Comparison of ENCODE assay signal across 8 cellular contexts in genomic region chr22:20430641-20431519, GRCh38. TPM values are rescaled to one million over a fixed set of nuclear protein-coding genes. Genes with fewer than 3 reads are reported as not detected.
DNase-seq lines count a peak whose midpoint lies in the region; ATAC-seq and TF ChIP-seq lines count a peak whose summit lies in the region.

No MANE protein-coding gene starts in this region.

- H3K27me3 ChIP-seq in neuronal stem cell (ENCODE audit: control insufficient read depth in 3 of 3, insufficient read depth in 3 of 3, low read depth in 1 of 3, low read length in 3 of 3), result peaks cover 0 to 86% (median 24%) of the 10 kb centered on the region in 3 experiments
- H3K27me3 ChIP-seq in aorta (ENCODE audit: control insufficient read depth in 1 of 2, insufficient read depth in 2 of 2, low read length in 1 of 2), result no peaks in the 10 kb centered on the region
- H3K27me3 ChIP-seq in Karpas-422 (ENCODE audit: low read length), result no peaks in the 10 kb centered on the region

- H3K18ac ChIP-seq in neuronal stem cell (ENCODE audit: low read length), result peak overlapping the region; percentile 95

- peak overlapping the region; percentile 100 for H3K23ac ChIP-seq in neuronal stem cell (ENCODE audit: low read depth, low read length, poor library complexity)

- H3K27me3 Mint-ChIP-seq in activated CD4-positive, alpha-beta memory T cell treated with anti-CD3 and anti-CD28 coated beads, Interleukin-2, amount 10 ng/mL, durations not matched to agents 7 days and 5 days, result peaks cover 73% of the 10 kb centered on the region

- DNase-seq in AML-193 (lab: John Stamatoyannopoulos, UW) (peak; percentile 34 to 40), epithelial cell of proximal tubule (ENCODE audit: low read depth) (no peak), neuronal stem cell (ENCODE audit: low spot score) (peak; percentile 61), aorta (peak; percentile 53 to 82), Karpas-422 (no peak)
- peak; percentile 65 for DNase-seq in activated CD4-positive, alpha-beta memory T cell treated with anti-CD3 and anti-CD28 coated beads, Interleukin-2, amount 10 ng/mL, durations not matched to agents 7 days and 5 days

- peaks cover 23% of the 10 kb centered on the region for H3K4me1 Mint-ChIP-seq in activated CD4-positive, alpha-beta memory T cell treated with anti-CD3 and anti-CD28 coated beads, Interleukin-2, amount 10 ng/mL, durations not matched to agents 7 days and 5 days

- peak overlapping the region; percentile 74 for H2AK5ac ChIP-seq in neuronal stem cell (ENCODE audit: low read depth, low read length)

- H2BK15ac ChIP-seq in neuronal stem cell (ENCODE audit: low read length), result peak overlapping the region; percentile 18

- H2BK12ac ChIP-seq in neuronal stem cell (ENCODE audit: low read length), result peak overlapping the region; percentile 85

- peak overlapping the region; percentile 64 for H3K4me3 Mint-ChIP-seq in activated CD4-positive, alpha-beta memory T cell treated with anti-CD3 and anti-CD28 coated beads, Interleukin-2, amount 10 ng/mL, durations not matched to agents 7 days and 5 days

- H3K36me3 ChIP-seq in neuronal stem cell (replicated peaks in 1 of 2; ENCODE audit: control insufficient read depth in 2 of 2, insufficient read depth in 2 of 2, low read length in 2 of 2), result peaks cover 2 to 76% of the 10 kb centered on the region in 2 donors
- H3K36me3 ChIP-seq in aorta (ENCODE audit: control insufficient read depth in 1 of 2, insufficient read depth in 2 of 2, low read length in 1 of 2), result peaks cover 0 to 2% of the 10 kb centered on the region in 2 donors
- no peaks in the 10 kb centered on the region for H3K36me3 ChIP-seq in Karpas-422 (ENCODE audit: insufficient read depth, low read length)

- H3K14ac ChIP-seq in neuronal stem cell (ENCODE audit: low read length), result peak overlapping the region; percentile 75

- peaks cover 0 to 11% of the 10 kb centered on the region in 2 donors for H3K9me3 ChIP-seq in neuronal stem cell (replicated peaks in 1 of 2; ENCODE audit: control insufficient read depth in 2 of 2, insufficient read depth in 1 of 2, low read depth in 1 of 2, low read length in 2 of 2)
- H3K9me3 ChIP-seq in aorta (ENCODE audit: control insufficient read depth, low read length), result no peaks in the 10 kb centered on the region
- H3K9me3 ChIP-seq in Karpas-422 (ENCODE audit: low read length), result no peaks in the 10 kb centered on the region

- TF ChIP-seq CTCF in LNCAP (IDR thresholded peaks at IDR 0.05) (peak; percentile 62), epithelial cell of proximal tubule (conservative IDR thresholded peaks at IDR 0.05; ENCODE audit: low read depth, low read length) (peak; percentile 19)

- H3K27ac Mint-ChIP-seq in activated CD4-positive, alpha-beta memory T cell treated with anti-CD3 and anti-CD28 coated beads, Interleukin-2, amount 10 ng/mL, durations not matched to agents 7 days and 5 days, result no peak overlapping the region

- H3K4me1 ChIP-seq in neuronal stem cell (ENCODE audit: control insufficient read depth in 2 of 2, insufficient read depth in 1 of 2, low read depth in 1 of 2, low read length in 2 of 2) (peaks cover 4 to 21% of the 10 kb centered on the region in 2 donors), aorta (ENCODE audit: control insufficient read depth in 1 of 2, insufficient read depth in 2 of 2, low read length in 2 of 2) (no peaks in the 10 kb centered on the region), Karpas-422 (ENCODE audit: low read length) (no peaks in the 10 kb centered on the region)

- POLR2A ChIA-PET in activated CD4-positive, alpha-beta memory T cell treated with anti-CD3 and anti-CD28 coated beads, Interleukin-2, amount 10 ng/mL, durations not matched to agents 7 days and 5 days (lab: Charles Lee), result no interaction called here

- ATAC-seq in aorta (ENCODE audit: low FRiP score) (no peak), GM21576 (IDR thresholded peaks at IDR 0.05; ENCODE audit: unreplicated experiment) (no peak)

- peaks cover 6% of the 10 kb centered on the region for H3K79me1 ChIP-seq in neuronal stem cell (ENCODE audit: low read depth, low read length)

- H3K9me3 Mint-ChIP-seq in activated CD4-positive, alpha-beta memory T cell treated with anti-CD3 and anti-CD28 coated beads, Interleukin-2, amount 10 ng/mL, durations not matched to agents 7 days and 5 days, result no peaks in the 10 kb centered on the region

- no peaks in the 10 kb centered on the region for H4K20me1 ChIP-seq in Karpas-422 (ENCODE audit: insufficient read depth, low read depth, low read length)

- H4K91ac ChIP-seq in neuronal stem cell (ENCODE audit: low read depth, low read length, poor library complexity), result peak overlapping the region; percentile 53

- H3K9me2 ChIP-seq in Karpas-422 (replicated peaks; ENCODE audit: insufficient read depth, low read length), result no peaks in the 10 kb centered on the region

- no peaks in the 10 kb centered on the region for H3K79me2 ChIP-seq in Karpas-422 (ENCODE audit: low read length)

- H2BK120ac ChIP-seq in neuronal stem cell (ENCODE audit: low read depth, low read length), result no peak overlapping the region

- no peaks in the 10 kb centered on the region for H3K36me3 Mint-ChIP-seq in activated CD4-positive, alpha-beta memory T cell treated with anti-CD3 and anti-CD28 coated beads, Interleukin-2, amount 10 ng/mL, durations not matched to agents 7 days and 5 days (ENCODE audit: low read depth)

- peak overlapping the region; percentile 78 for H3K4me2 ChIP-seq in neuronal stem cell (ENCODE audit: insufficient read depth, low read length, poor library complexity, severe bottlenecking)
- H3K4me2 ChIP-seq in Karpas-422 (ENCODE audit: low read depth, low read length, poor library complexity, severe bottlenecking), result no peak overlapping the region

- H3K27ac ChIP-seq in neuronal stem cell (replicated peaks; ENCODE audit: low read length), result no peak overlapping the region
- no peak overlapping the region for H3K27ac ChIP-seq in aorta (ENCODE audit: low read depth in 1 of 2, low read length in 2 of 2)
- no peak overlapping the region for H3K27ac ChIP-seq in Karpas-422 (ENCODE audit: low read length)

- CTCF ChIA-PET in activated CD4-positive, alpha-beta memory T cell treated with anti-CD3 and anti-CD28 coated beads, Interleukin-2, amount 10 ng/mL, durations not matched to agents 7 days and 5 days (lab: Charles Lee), result interaction anchor here (0.6 to 3.3 kb wide), 2 partner anchors 12 to 13 kb away, joined by 3 to 16 read pairs; no protein-coding TSS in a partner anchor

- no peak overlapping the region for H3K4ac ChIP-seq in neuronal stem cell (ENCODE audit: low read length)

- H4K8ac ChIP-seq in neuronal stem cell (ENCODE audit: low read depth, low read length), result peak overlapping the region; percentile 68

- no peak overlapping the region for H2BK5ac ChIP-seq in neuronal stem cell (ENCODE audit: low read length)

- peak overlapping the region; percentile 16 for H3K4me3 ChIP-seq in epithelial cell of proximal tubule (ENCODE audit: low read depth, low read length)
- peak overlapping the region in 1 of 2 donors; percentile 66 for H3K4me3 ChIP-seq in neuronal stem cell (ENCODE audit: low read length in 2 of 2)
- H3K4me3 ChIP-seq in aorta (ENCODE audit: low read length in 2 of 2), result no peak overlapping the region
- H3K4me3 ChIP-seq in Karpas-422 (ENCODE audit: low read length), result no peak overlapping the region

- H2AFZ ChIP-seq in neuronal stem cell (ENCODE audit: low read length) (no peak overlapping the region), Karpas-422 (ENCODE audit: low read length) (no peak overlapping the region)

- H3K9ac ChIP-seq in neuronal stem cell (ENCODE audit: low read depth, low read length, poor library complexity), result peak overlapping the region; percentile 95
- no peak overlapping the region for H3K9ac ChIP-seq in Karpas-422 (ENCODE audit: low read length)

- intact Hi-C loops in aorta (cut with DNase I), result no loop called here

- no CpG with 5 or more reads among the region's 106 CpGs for WGBS in neuronal stem cell (ENCODE audit: extremely low coverage in 2 of 2, insufficient read length in 2 of 2, insufficient replicate concordance in 1 of 2), 2 donors
- WGBS in aorta, 2 donors, result 48 to 55% methylated on average over 101 to 106 of the region's 106 CpGs

RNA-seq across cellular contexts. Expression of gene SCARF2, which starts 6.7 kb away (rescaled TPM):
- 1 to 10 TPM; 1.1 to 1.2 TPM for total RNA-seq in activated CD4-positive, alpha-beta memory T cell treated with anti-CD3 and anti-CD28 coated beads, Interleukin-2, amount 10 ng/mL, durations not matched to agents 7 days and 5 days
- total RNA-seq in epithelial cell of proximal tubule (12.6 and 15.0 TPM in 2 replicates), aorta (10 to 100 TPM; 34.3 to 35.4 TPM)
- 3.7 TPM for polyA plus RNA-seq in neuronal stem cell (2013, experiment 1 of 2)
- polyA plus RNA-seq in neuronal stem cell (2013, experiment 2 of 2), result 2.8 TPM
- polyA plus RNA-seq in aorta, result 10 to 100 TPM in 1 of 2 donors, 1 to 10 TPM in 1; 8.5 to 21.4 TPM
- total RNA-seq in Karpas-422 (2014; rRNA removed; shearing (Covaris generic); ENCODE audit: low replicate concordance), result 0.67 and 2.2 TPM in 2 replicates

RNA-seq across cellular contexts. Expression of gene ZNF74, which starts 36.9 kb away (rescaled TPM):
- total RNA-seq in activated CD4-positive, alpha-beta memory T cell treated with anti-CD3 and anti-CD28 coated beads, Interleukin-2, amount 10 ng/mL, durations not matched to agents 7 days and 5 days, result 1 to 10 TPM; 6.1 to 6.2 TPM
- total RNA-seq in epithelial cell of proximal tubule (14.4 and 26.4 TPM in 2 replicates), aorta (10 to 100 TPM in 1 of 2 donors, 1 to 10 TPM in 1; 3.8 to 10.3 TPM)
- 20.1 TPM for polyA plus RNA-seq in neuronal stem cell (2013, experiment 1 of 2)
- polyA plus RNA-seq in neuronal stem cell (2013, experiment 2 of 2), result 20.2 TPM
- polyA plus RNA-seq in aorta, result 1 to 10 TPM; 2.9 to 4.6 TPM
- total RNA-seq in Karpas-422 (2014; rRNA removed; shearing (Covaris generic); ENCODE audit: low replicate concordance), result not detected in 2 replicates

Comparison
In these comparisons a context has a peak if more than half of its experiments do, and no peak if none do; other contexts are left out.
1. DNase-seq: peak in AML-193 (2 of 2), activated CD4-positive, alpha-beta memory T cell treated with anti-CD3 and anti-CD28 coated beads, Interleukin-2, amount 10 ng/mL, durations not matched to agents 7 days and 5 days (single experiment), neuronal stem cell (single experiment) and aorta (2 of 2); none in epithelial cell of proximal tubule (single experiment) and Karpas-422 (single experiment).